In the genomic region with DNA sequence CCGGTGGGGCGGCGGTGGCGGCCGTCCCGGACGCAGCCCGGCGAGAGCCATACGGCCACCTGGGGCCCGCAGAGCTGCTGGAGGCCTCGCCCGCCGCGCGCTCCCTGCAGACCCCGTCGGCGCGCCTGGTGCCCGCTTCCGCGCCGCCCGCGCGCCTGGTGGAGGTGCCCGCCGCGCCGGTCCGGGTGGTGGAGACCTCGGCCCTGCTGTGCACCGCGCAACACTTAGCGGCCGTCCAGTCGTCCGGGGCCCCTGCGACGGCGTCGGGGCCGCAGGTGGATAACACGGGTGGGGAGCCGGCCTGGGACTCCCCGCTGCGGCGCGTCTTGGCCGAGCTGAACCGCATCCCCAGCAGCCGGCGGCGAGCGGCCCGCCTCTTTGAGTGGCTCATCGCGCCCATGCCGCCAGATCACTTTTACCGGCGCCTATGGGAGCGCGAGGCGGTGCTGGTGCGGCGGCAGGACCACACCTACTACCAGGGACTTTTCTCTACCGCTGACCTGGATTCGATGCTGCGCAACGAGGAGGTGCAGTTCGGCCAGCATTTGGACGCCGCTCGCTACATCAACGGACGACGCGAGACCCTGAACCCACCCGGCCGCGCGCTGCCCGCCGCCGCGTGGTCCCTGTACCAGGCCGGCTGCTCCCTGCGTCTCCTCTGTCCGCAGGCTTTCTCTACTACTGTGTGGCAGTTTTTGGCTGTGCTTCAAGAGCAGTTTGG, we compare ENCODE assay signal across 8 cellular contexts.
A peak's percentile ranks its signal among the peaks of the same experiment; 100 is the strongest.
DNase-seq lines count a peak whose midpoint lies in the region; ATAC-seq and TF ChIP-seq lines count a peak whose summit lies in the region.

No MANE protein-coding gene starts in this region.

- H3K9ac ChIP-seq in DND-41 (ENCODE audit: low read depth, low read length): peak overlapping the region; percentile 86
- peak overlapping the region; percentile 94 for H3K9ac ChIP-seq in adipocyte (ENCODE audit: low read length)

- peak overlapping the region; percentile 87 for H3K27ac ChIP-seq in DND-41 (ENCODE audit: low read length)

- peak overlapping the region; percentile 82 for H2AFZ ChIP-seq in DND-41 (ENCODE audit: low read depth, low read length)

- TF ChIP-seq CTCF in DND-41 (IDR thresholded peaks at IDR 0.05; ENCODE audit: borderline replicate concordance, extremely low read depth, low read length, poor library complexity, severe bottlenecking): no peak

- peaks cover 48% of the 10 kb centered on the region for H3K79me2 ChIP-seq in DND-41 (ENCODE audit: insufficient read depth, low read length)

- H4K20me1 ChIP-seq in DND-41 (ENCODE audit: insufficient read depth, low read length): peaks cover 40% of the 10 kb centered on the region

- peaks cover 47% of the 10 kb centered on the region for H3K36me3 ChIP-seq in DND-41 (ENCODE audit: insufficient read depth, low read length)
- no peaks in the 10 kb centered on the region for H3K36me3 ChIP-seq in adipocyte (ENCODE audit: control insufficient read depth, insufficient read depth, low read length, severe bottlenecking)

- ATAC-seq in DND-41 (ENCODE audit: insufficient read depth, low read depth): peak; percentile 72
- ATAC-seq in GM21576 (IDR thresholded peaks at IDR 0.05; ENCODE audit: unreplicated experiment): peak; percentile 52
- ATAC-seq in SK-N-SH treated with all-trans-retinoic acid at 6 μM for 48 hours: peak; percentile 83

- H3K4me2 ChIP-seq in DND-41 (ENCODE audit: insufficient read depth, low read length): peak overlapping the region; percentile 99

- H3K27me3 ChIP-seq in DND-41 (ENCODE audit: insufficient read depth, low read length, poor library complexity): no peaks in the 10 kb centered on the region
- no peaks in the 10 kb centered on the region for H3K27me3 ChIP-seq in adipocyte (replicated peaks; ENCODE audit: control insufficient read depth, insufficient read depth, low read length)

- DNase-seq in DND-41 (peak; percentile 66), KBM-7 (peak; percentile 62), adipocyte (ENCODE audit: low read depth) (peak; percentile 71), hepatic stellate cell (ENCODE audit: low spot score) (peak; percentile 60), skeletal muscle cell (ENCODE audit: low read depth) (peak; percentile 26), OCI-M2 (lab: John Stamatoyannopoulos, UW; ENCODE audit: unreplicated experiment) (no peak)

- in situ Hi-C loops in KBM-7 (cut with MboI; ENCODE audit: low pct_unique_long_range_greater_than_20kb, low sequenced_read_pairs): no loop called here

- peak overlapping the region; percentile 70 to 92; a peak in 3 of 4 replicates for H3K4me3 ChIP-seq in DND-41 (ENCODE audit: low read depth in 1 of 2, low read length in 2 of 2)
- H3K4me3 ChIP-seq in adipocyte (ENCODE audit: low read length): peak overlapping the region; percentile 92
- peak overlapping the region; percentile 70 for H3K4me3 ChIP-seq in skeletal muscle cell (ENCODE audit: low read depth, low read length)

- H3K9me3 ChIP-seq in DND-41 (ENCODE audit: insufficient read depth, low read length, severe bottlenecking) (no peaks in the 10 kb centered on the region), adipocyte (ENCODE audit: control insufficient read depth, low read length) (no peaks in the 10 kb centered on the region)

- H3K4me1 ChIP-seq in DND-41 (ENCODE audit: insufficient read depth, low read length): peaks cover 45% of the 10 kb centered on the region
- peaks cover 26% of the 10 kb centered on the region for H3K4me1 ChIP-seq in adipocyte (ENCODE audit: control insufficient read depth, insufficient read depth, low read length)

TF ChIP-seq in SK-N-SH treated with all-trans-retinoic acid at 6 μM for 48 hours, 23 proteins besides CTCF, POLR2A, EP300 and RAD21 (continues in another document):
- no peak for TF ChIP-seq TOX (CRISPR knock-in tag; IDR thresholded peaks at IDR 0.05; ENCODE audit: borderline replicate concordance)
- no peak for TF ChIP-seq ZNF70 (CRISPR knock-in tag; IDR thresholded peaks at IDR 0.05)
- TF ChIP-seq SNAI2 (CRISPR knock-in tag; IDR thresholded peaks at IDR 0.05): no peak
- no peak for TF ChIP-seq ZFP3 (CRISPR knock-in tag; IDR thresholded peaks at IDR 0.05)
- TF ChIP-seq OSR1 (CRISPR knock-in tag; IDR thresholded peaks at IDR 0.05): no peak
- TF ChIP-seq ISL1 (CRISPR knock-in tag; IDR thresholded peaks at IDR 0.05): no peak
- no peak for TF ChIP-seq CREB5 (CRISPR knock-in tag; IDR thresholded peaks at IDR 0.05; ENCODE audit: low read depth)
- no peak for TF ChIP-seq CSDC2 (CRISPR knock-in tag; IDR thresholded peaks at IDR 0.05)
- TF ChIP-seq ZNF565 (CRISPR knock-in tag; conservative IDR thresholded peaks at IDR 0.05; ENCODE audit: low read depth): no peak
- TF ChIP-seq PATZ1 (CRISPR knock-in tag; IDR thresholded peaks at IDR 0.05; ENCODE audit: borderline replicate concordance): no peak
- TF ChIP-seq ARNTL (CRISPR knock-in tag; IDR thresholded peaks at IDR 0.05; ENCODE audit: borderline replicate concordance, low read depth): no peak
- TF ChIP-seq RARB (CRISPR knock-in tag; IDR thresholded peaks at IDR 0.05): no peak
- TF ChIP-seq, protein P1, sequence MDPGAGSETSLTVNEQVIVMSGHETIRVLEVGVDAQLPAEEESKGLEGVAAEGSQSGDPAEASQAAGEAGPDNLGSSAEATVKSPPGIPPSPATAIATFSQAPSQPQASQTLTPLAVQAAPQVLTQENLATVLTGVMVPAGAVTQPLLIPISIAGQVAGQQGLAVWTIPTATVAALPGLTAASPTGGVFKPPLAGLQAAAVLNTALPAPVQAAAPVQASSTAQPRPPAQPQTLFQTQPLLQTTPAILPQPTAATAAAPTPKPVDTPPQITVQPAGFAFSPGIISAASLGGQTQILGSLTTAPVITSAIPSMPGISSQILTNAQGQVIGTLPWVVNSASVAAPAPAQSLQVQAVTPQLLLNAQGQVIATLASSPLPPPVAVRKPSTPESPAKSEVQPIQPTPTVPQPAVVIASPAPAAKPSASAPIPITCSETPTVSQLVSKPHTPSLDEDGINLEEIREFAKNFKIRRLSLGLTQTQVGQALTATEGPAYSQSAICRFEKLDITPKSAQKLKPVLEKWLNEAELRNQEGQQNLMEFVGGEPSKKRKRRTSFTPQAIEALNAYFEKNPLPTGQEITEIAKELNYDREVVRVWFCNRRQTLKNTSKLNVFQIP (CRISPR knock-in tag; IDR thresholded peaks at IDR 0.05; ENCODE audit: borderline replicate concordance, low read depth): no peak
- TF ChIP-seq, protein P2, sequence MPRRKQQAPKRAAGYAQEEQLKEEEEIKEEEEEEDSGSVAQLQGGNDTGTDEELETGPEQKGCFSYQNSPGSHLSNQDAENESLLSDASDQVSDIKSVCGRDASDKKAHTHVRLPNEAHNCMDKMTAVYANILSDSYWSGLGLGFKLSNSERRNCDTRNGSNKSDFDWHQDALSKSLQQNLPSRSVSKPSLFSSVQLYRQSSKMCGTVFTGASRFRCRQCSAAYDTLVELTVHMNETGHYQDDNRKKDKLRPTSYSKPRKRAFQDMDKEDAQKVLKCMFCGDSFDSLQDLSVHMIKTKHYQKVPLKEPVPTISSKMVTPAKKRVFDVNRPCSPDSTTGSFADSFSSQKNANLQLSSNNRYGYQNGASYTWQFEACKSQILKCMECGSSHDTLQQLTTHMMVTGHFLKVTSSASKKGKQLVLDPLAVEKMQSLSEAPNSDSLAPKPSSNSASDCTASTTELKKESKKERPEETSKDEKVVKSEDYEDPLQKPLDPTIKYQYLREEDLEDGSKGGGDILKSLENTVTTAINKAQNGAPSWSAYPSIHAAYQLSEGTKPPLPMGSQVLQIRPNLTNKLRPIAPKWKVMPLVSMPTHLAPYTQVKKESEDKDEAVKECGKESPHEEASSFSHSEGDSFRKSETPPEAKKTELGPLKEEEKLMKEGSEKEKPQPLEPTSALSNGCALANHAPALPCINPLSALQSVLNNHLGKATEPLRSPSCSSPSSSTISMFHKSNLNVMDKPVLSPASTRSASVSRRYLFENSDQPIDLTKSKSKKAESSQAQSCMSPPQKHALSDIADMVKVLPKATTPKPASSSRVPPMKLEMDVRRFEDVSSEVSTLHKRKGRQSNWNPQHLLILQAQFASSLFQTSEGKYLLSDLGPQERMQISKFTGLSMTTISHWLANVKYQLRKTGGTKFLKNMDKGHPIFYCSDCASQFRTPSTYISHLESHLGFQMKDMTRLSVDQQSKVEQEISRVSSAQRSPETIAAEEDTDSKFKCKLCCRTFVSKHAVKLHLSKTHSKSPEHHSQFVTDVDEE (CRISPR knock-in tag; IDR thresholded peaks at IDR 0.05): no peak
